Comparison of ENCODE assay signal across 1 cellular context in genomic region chr7:47496666-47497065, GRCh38.
TF ChIP-seq lines count a peak whose summit lies in the region.

No MANE protein-coding gene starts in this region.

TF ChIP-seq in liver, 16 proteins besides CTCF, POLR2A, EP300 and RAD21 (continued from another document):
- TF ChIP-seq, protein P1, sequence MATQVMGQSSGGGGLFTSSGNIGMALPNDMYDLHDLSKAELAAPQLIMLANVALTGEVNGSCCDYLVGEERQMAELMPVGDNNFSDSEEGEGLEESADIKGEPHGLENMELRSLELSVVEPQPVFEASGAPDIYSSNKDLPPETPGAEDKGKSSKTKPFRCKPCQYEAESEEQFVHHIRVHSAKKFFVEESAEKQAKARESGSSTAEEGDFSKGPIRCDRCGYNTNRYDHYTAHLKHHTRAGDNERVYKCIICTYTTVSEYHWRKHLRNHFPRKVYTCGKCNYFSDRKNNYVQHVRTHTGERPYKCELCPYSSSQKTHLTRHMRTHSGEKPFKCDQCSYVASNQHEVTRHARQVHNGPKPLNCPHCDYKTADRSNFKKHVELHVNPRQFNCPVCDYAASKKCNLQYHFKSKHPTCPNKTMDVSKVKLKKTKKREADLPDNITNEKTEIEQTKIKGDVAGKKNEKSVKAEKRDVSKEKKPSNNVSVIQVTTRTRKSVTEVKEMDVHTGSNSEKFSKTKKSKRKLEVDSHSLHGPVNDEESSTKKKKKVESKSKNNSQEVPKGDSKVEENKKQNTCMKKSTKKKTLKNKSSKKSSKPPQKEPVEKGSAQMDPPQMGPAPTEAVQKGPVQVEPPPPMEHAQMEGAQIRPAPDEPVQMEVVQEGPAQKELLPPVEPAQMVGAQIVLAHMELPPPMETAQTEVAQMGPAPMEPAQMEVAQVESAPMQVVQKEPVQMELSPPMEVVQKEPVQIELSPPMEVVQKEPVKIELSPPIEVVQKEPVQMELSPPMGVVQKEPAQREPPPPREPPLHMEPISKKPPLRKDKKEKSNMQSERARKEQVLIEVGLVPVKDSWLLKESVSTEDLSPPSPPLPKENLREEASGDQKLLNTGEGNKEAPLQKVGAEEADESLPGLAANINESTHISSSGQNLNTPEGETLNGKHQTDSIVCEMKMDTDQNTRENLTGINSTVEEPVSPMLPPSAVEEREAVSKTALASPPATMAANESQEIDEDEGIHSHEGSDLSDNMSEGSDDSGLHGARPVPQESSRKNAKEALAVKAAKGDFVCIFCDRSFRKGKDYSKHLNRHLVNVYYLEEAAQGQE (IDR thresholded peaks at IDR 0.05): no peak
